14 cellular contexts compared by ENCODE assay signal in genomic region chr10:73054286-73054685, GRCh38. TPM values are rescaled to one million over a fixed set of nuclear protein-coding genes. Genes with fewer than 3 reads are reported as not detected.
DNase-seq lines count a peak whose midpoint lies in the region; ATAC-seq lines count a peak whose summit lies in the region.
"Had no signal": no experiment of that assay in that cellular context is flagged by ENCODE, and none has a peak within 500 bp of the region (broad histone marks: within the 10 kb centered on the region; RNA-seq: fewer than 3 reads in every experiment).

No MANE protein-coding gene starts in this region.

- no peaks in the 10 kb centered on the region for H3K27me3 ChIP-seq in Karpas-422 (ENCODE audit: low read length)
- H3K27me3 ChIP-seq: BLaER1, gastroesophageal sphincter had no signal

- no peak overlapping the region for H2AFZ ChIP-seq in Karpas-422 (ENCODE audit: low read length)
- H2AFZ ChIP-seq: PC-9 had no signal

- no peak overlapping the region for H3K4me3 ChIP-seq in Karpas-422 (ENCODE audit: low read length)
- H3K4me3 ChIP-seq: BLaER1, gastroesophageal sphincter, PC-9 had no signal

- H3K27ac ChIP-seq in Karpas-422 (ENCODE audit: low read length) = no peak overlapping the region
- H3K27ac ChIP-seq: BLaER1, gastroesophageal sphincter, KMS-11, PC-9 had no signal

- H3K27me3 Mint-ChIP-seq in activated T-cell treated with anti-CD3 and anti-CD28 coated beads, Interleukin-2, amount 50 U/mL, for 4 hours (ENCODE audit: low read depth) = no peaks in the 10 kb centered on the region
- no peaks in the 10 kb centered on the region for H3K27me3 Mint-ChIP-seq in activated T-helper 17 cell treated with anti-CD3 and anti-CD28 coated beads, Interleukin-2, amount 50 U/mL, for 72 hours

- H3K36me3 ChIP-seq in Karpas-422 (ENCODE audit: insufficient read depth, low read length) = peaks cover 41% of the 10 kb centered on the region; the same call in 1 of the 2 replicates

- H3K27ac Mint-ChIP-seq in activated T-helper 17 cell treated with anti-CD3 and anti-CD28 coated beads, Interleukin-2, amount 50 U/mL, for 72 hours = no peak overlapping the region

- H3K4me3 Mint-ChIP-seq in activated T-cell treated with anti-CD3 and anti-CD28 coated beads, Interleukin-2, amount 50 U/mL, for 4 hours = no peak overlapping the region
- H3K4me3 Mint-ChIP-seq in activated T-helper 17 cell treated with anti-CD3 and anti-CD28 coated beads, Interleukin-2, amount 50 U/mL, for 72 hours = no peak overlapping the region

- no peaks in the 10 kb centered on the region for H3K9me3 ChIP-seq in Karpas-422 (ENCODE audit: low read length)
- H3K9me3 ChIP-seq: BLaER1, gastroesophageal sphincter had no signal

- DNase-seq in Karpas-422 (no peak), amygdala (lab: John Stamatoyannopoulos, UW) (no peak), NCI-H69 (lab: John Stamatoyannopoulos, UW) (no peak)
- no peak for DNase-seq in activated T-cell treated with anti-CD3 and anti-CD28 coated beads, Interleukin-2, amount 50 U/mL, for 4 hours
- DNase-seq: kidney glomerular epithelial cell, PC-9 had no signal

- H3K4me1 Mint-ChIP-seq in activated T-cell treated with anti-CD3 and anti-CD28 coated beads, Interleukin-2, amount 50 U/mL, for 4 hours (ENCODE audit: low read depth) = no peaks in the 10 kb centered on the region
- H3K4me1 Mint-ChIP-seq in activated T-helper 17 cell treated with anti-CD3 and anti-CD28 coated beads, Interleukin-2, amount 50 U/mL, for 72 hours = peaks cover 8% of the 10 kb centered on the region

- H3K9me2 ChIP-seq in Karpas-422 (replicated peaks; ENCODE audit: insufficient read depth, low read length) = no peaks in the 10 kb centered on the region

- H3K4me1 ChIP-seq in Karpas-422 (ENCODE audit: low read length) = peaks cover 18% of the 10 kb centered on the region
- H3K4me1 ChIP-seq: BLaER1, gastroesophageal sphincter had no signal

- H3K79me2 ChIP-seq in Karpas-422 (ENCODE audit: low read length) = peaks cover 43% of the 10 kb centered on the region

- H4K20me1 ChIP-seq in Karpas-422 (ENCODE audit: insufficient read depth, low read depth, low read length) = no peaks in the 10 kb centered on the region
- H4K20me1 ChIP-seq: BLaER1 had no signal

- H3K9ac ChIP-seq in Karpas-422 (ENCODE audit: low read length) = no peak overlapping the region
- H3K9ac ChIP-seq: BLaER1, KMS-11 had no signal

- H3K9me3 Mint-ChIP-seq in activated T-cell treated with anti-CD3 and anti-CD28 coated beads, Interleukin-2, amount 50 U/mL, for 4 hours = no peaks in the 10 kb centered on the region
- no peaks in the 10 kb centered on the region for H3K9me3 Mint-ChIP-seq in activated T-helper 17 cell treated with anti-CD3 and anti-CD28 coated beads, Interleukin-2, amount 50 U/mL, for 72 hours

- H3K4me2 ChIP-seq in Karpas-422 (ENCODE audit: low read depth, low read length, poor library complexity, severe bottlenecking) = peak overlapping the region; percentile 15
- H3K4me2 ChIP-seq: BLaER1, KMS-11, PC-9 had no signal

- peak; percentile 75 for ATAC-seq in GM18520 (IDR thresholded peaks at IDR 0.05; ENCODE audit: unreplicated experiment)
- peak; percentile 90 for ATAC-seq in GM19452 (IDR thresholded peaks at IDR 0.05; ENCODE audit: unreplicated experiment)
- ATAC-seq in HG02884 (IDR thresholded peaks at IDR 0.05; ENCODE audit: unreplicated experiment) = peak; percentile 72
- no peak for ATAC-seq in activated T-cell treated with anti-CD3 and anti-CD28 coated beads, Interleukin-2, amount 50 U/mL, for 4 hours
- ATAC-seq in activated T-helper 17 cell treated with anti-CD3 and anti-CD28 coated beads, Interleukin-2, amount 50 U/mL, for 72 hours (replicated peaks) = no peak
- ATAC-seq: gastroesophageal sphincter, sciatic nerve had no signal

- peaks cover 23% of the 10 kb centered on the region for H3K36me3 Mint-ChIP-seq in activated T-cell treated with anti-CD3 and anti-CD28 coated beads, Interleukin-2, amount 50 U/mL, for 4 hours (ENCODE audit: insufficient read depth)
- H3K36me3 Mint-ChIP-seq in activated T-helper 17 cell treated with anti-CD3 and anti-CD28 coated beads, Interleukin-2, amount 50 U/mL, for 72 hours (ENCODE audit: low read depth) = peaks cover 96% of the 10 kb centered on the region

RNA-seq across cellular contexts. Expression of gene P4HA1, which starts 42.4 kb away (rescaled TPM):
- 71.2 and 107 TPM in 2 replicates for total RNA-seq in Karpas-422 (2014; rRNA removed; shearing (Covaris generic); ENCODE audit: low replicate concordance)
- 10 to 100 TPM; 19.8 to 23.8 (median 21.5) TPM for total RNA-seq in activated T-cell treated with anti-CD3 and anti-CD28 coated beads, Interleukin-2, amount 50 U/mL, for 4 hours
- total RNA-seq in activated T-helper 17 cell treated with anti-CD3 and anti-CD28 coated beads, Interleukin-2, amount 50 U/mL, for 72 hours = 100 to 1,000 TPM in 1 of 2 donors, 10 to 100 TPM in 1; 56.6 to 145 TPM

RNA-seq across cellular contexts. Expression of gene NUDT13, which starts 56.0 kb away (rescaled TPM):
- 1.3 and 2.7 TPM in 2 replicates for total RNA-seq in Karpas-422 (2014; rRNA removed; shearing (Covaris generic); ENCODE audit: low replicate concordance)
- 1 to 10 TPM in 1 of 3 donors, under 1 TPM in 2; 0.68 to 1.3 (median 0.76) TPM for total RNA-seq in activated T-cell treated with anti-CD3 and anti-CD28 coated beads, Interleukin-2, amount 50 U/mL, for 4 hours
- total RNA-seq in activated T-helper 17 cell treated with anti-CD3 and anti-CD28 coated beads, Interleukin-2, amount 50 U/mL, for 72 hours = 1 to 10 TPM in 1 of 2 donors, under 1 TPM in 1; 0.91 to 1.3 TPM

Comparison
In these comparisons a context has a peak if more than half of its experiments do, and no peak if none do; other contexts are left out.
1. ATAC-seq: peak in GM18520 (single experiment), GM19452 (single experiment) and HG02884 (single experiment); none in activated T-cell treated with anti-CD3 and anti-CD28 coated beads, Interleukin-2, amount 50 U/mL, for 4 hours (0 of 2) and activated T-helper 17 cell treated with anti-CD3 and anti-CD28 coated beads, Interleukin-2, amount 50 U/mL, for 72 hours (single experiment).